In the genomic region with DNA sequence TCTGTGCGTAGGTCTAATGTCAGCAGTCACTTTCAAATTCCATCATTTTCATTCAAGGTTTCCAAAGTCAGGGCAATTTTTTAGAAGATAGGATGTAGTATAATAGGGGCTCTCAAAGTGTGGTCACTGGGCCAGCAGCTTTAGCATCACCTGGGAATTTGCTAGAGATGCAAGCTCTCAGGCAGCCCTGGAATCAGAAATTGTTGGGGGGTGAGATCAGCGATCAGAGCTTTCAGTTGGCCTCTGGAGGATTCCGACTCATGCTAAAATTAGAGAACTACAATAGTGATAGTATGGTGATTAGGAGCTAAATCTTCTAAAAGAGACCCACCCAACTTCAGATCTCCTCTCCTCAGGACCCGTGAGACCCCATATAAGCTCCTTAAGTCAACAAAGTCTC, we compare ENCODE assay signal across 2 cellular contexts.
TF ChIP-seq lines count a peak whose summit lies in the region.

No MANE protein-coding gene starts in this region.

TF ChIP-seq in SK-N-SH, 30 proteins besides CTCF, POLR2A, EP300 and RAD21 (continued from another document):
- TF ChIP-seq FOXJ3 (CRISPR knock-in tag; IDR thresholded peaks at IDR 0.05) (no peak), FOSL2 (IDR thresholded peaks at IDR 0.05; ENCODE audit: borderline replicate concordance, low read depth) (no peak), TCF12 (IDR thresholded peaks at IDR 0.05) (no peak), RXRA (IDR thresholded peaks at IDR 0.05; ENCODE audit: borderline replicate concordance, low read depth) (no peak)

TF ChIP-seq in SK-N-SH treated with all-trans-retinoic acid at 6 μM for 48 hours, 23 proteins besides CTCF, POLR2A, EP300 and RAD21 (continued from another document):
- TF ChIP-seq, protein P1, sequence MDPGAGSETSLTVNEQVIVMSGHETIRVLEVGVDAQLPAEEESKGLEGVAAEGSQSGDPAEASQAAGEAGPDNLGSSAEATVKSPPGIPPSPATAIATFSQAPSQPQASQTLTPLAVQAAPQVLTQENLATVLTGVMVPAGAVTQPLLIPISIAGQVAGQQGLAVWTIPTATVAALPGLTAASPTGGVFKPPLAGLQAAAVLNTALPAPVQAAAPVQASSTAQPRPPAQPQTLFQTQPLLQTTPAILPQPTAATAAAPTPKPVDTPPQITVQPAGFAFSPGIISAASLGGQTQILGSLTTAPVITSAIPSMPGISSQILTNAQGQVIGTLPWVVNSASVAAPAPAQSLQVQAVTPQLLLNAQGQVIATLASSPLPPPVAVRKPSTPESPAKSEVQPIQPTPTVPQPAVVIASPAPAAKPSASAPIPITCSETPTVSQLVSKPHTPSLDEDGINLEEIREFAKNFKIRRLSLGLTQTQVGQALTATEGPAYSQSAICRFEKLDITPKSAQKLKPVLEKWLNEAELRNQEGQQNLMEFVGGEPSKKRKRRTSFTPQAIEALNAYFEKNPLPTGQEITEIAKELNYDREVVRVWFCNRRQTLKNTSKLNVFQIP (CRISPR knock-in tag; IDR thresholded peaks at IDR 0.05; ENCODE audit: borderline replicate concordance, low read depth): no peak
- no peak for TF ChIP-seq ZNF70 (CRISPR knock-in tag; IDR thresholded peaks at IDR 0.05)
- TF ChIP-seq, protein P2, sequence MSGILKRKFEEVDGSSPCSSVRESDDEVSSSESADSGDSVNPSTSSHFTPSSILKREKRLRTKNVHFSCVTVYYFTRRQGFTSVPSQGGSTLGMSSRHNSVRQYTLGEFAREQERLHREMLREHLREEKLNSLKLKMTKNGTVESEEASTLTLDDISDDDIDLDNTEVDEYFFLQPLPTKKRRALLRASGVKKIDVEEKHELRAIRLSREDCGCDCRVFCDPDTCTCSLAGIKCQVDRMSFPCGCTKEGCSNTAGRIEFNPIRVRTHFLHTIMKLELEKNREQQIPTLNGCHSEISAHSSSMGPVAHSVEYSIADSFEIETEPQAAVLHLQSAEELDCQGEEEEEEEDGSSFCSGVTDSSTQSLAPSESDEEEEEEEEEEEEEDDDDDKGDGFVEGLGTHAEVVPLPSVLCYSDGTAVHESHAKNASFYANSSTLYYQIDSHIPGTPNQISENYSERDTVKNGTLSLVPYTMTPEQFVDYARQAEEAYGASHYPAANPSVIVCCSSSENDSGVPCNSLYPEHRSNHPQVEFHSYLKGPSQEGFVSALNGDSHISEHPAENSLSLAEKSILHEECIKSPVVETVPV (CRISPR knock-in tag; IDR thresholded peaks at IDR 0.05): no peak
TF ChIP-seq in SK-N-SH treated with all-trans-retinoic acid at 6 μM for 48 hours: peak in this region for 0.
